Comparison of ENCODE assay signal across 9 cellular contexts in the genomic region with DNA sequence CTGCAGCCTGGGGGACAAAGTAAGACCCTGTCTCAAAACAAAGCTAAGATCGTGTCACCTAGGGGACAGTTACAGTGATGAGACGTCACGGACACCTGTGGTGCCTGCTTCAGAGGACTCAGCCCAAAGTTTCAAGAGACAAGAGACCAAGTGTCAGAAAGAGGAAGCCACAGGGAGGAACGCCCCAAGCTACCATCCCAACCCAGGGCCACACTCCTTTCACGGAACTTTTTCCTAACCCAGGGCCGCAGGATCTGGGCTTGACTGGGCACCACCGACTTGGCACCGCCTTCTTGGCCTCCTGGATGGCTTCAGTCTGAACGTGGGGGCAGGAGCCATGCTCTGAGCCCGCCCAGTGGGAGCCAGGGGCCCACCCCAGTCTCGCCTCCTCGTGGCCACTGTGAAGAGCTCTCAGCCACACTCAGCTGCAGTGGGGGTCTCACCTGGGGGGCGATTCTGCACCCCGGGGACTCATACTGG. TPM values are rescaled to one million over a fixed set of nuclear protein-coding genes. Genes with fewer than 3 reads are reported as not detected.
DNase-seq lines count a peak whose midpoint lies in the region; ATAC-seq and TF ChIP-seq lines count a peak whose summit lies in the region.
"Had no signal": no experiment of that assay in that cellular context is flagged by ENCODE, and none has a peak within 500 bp of the region (broad histone marks: within the 10 kb centered on the region; RNA-seq: fewer than 3 reads in every experiment).

No MANE protein-coding gene starts in this region.

- H3K27me3 Mint-ChIP-seq in CD8-positive, alpha-beta T cell (ENCODE audit: low read depth): no peaks in the 10 kb centered on the region
- H3K27me3 Mint-ChIP-seq in T-helper 17 cell: no peaks in the 10 kb centered on the region

- POLR2A ChIA-PET in CD8-positive, alpha-beta T cell (lab: Charles Lee): interaction anchor here (0.7 to 1.6 kb wide), 7 partner anchors 8 to 69 kb away, joined by 3 to 10 read pairs (median 3); a partner anchor contains a TSS

- H3K27ac Mint-ChIP-seq in CD8-positive, alpha-beta T cell: peak overlapping the region; percentile 91
- H3K27ac Mint-ChIP-seq in T-helper 17 cell: peak overlapping the region; percentile 99
- H3K27ac Mint-ChIP-seq: endodermal cell had no signal

- ATAC-seq in CD8-positive, alpha-beta T cell: peak; percentile 4
- ATAC-seq in T-helper 17 cell (peak; percentile 14), right lobe of liver (peak; percentile 1 to 31 (median 16))

- peaks cover 67% of the 10 kb centered on the region for H3K4me1 ChIP-seq in CD8-positive, alpha-beta T cell (ENCODE audit: insufficient read depth, low read length)
- H3K4me1 ChIP-seq in right lobe of liver (peaks cover 0 to 15% (median 8%) of the 10 kb centered on the region in 4 donors), thyroid gland (peaks cover 9 to 51% of the 10 kb centered on the region in 2 donors)

- H3K9me3 ChIP-seq in CD8-positive, alpha-beta T cell (ENCODE audit: low read length): no peaks in the 10 kb centered on the region
- H3K9me3 ChIP-seq in T-helper 17 cell (ENCODE audit: control insufficient read depth, low read length, poor library complexity, severe bottlenecking): no peaks in the 10 kb centered on the region
- H3K9me3 ChIP-seq in right lobe of liver: no peaks in the 10 kb centered on the region
- no peaks in the 10 kb centered on the region for H3K9me3 ChIP-seq in thyroid gland

- DNase-seq in CD8-positive, alpha-beta T cell: peak in 1 of 7 experiments; percentile 43
- no peak for DNase-seq in T-helper 17 cell
- DNase-seq in right lobe of liver: no peak
- no peak for DNase-seq in amniotic stem cell (lab: John Stamatoyannopoulos, UW)
- no peak for DNase-seq in NCI-H524 (lab: John Stamatoyannopoulos, UW)
- DNase-seq in thyroid gland: no peak
- no peak for DNase-seq in G401 (ENCODE audit: low spot score)
- DNase-seq: endodermal cell had no signal

- intact Hi-C loops in CD8-positive, alpha-beta T cell (cut with DNase I, micrococcal nuclease): loop anchor here in 1 of 2 experiments (10.0 kb wide), 1 partner anchor 813 kb away; a partner anchor contains a TSS
- intact Hi-C loops in right lobe of liver (cut with DNase I) (no loop called here), thyroid gland (cut with DNase I) (no loop called here)

- H3K27me3 ChIP-seq in CD8-positive, alpha-beta T cell (ENCODE audit: insufficient read depth, low read length): no peaks in the 10 kb centered on the region
- H3K27me3 ChIP-seq in right lobe of liver: no peaks in the 10 kb centered on the region
- H3K27me3 ChIP-seq in thyroid gland: no peaks in the 10 kb centered on the region

- WGBS in right lobe of liver (ENCODE audit: insufficient coverage, low coverage, low lambda C conversion rate, missing lambda C conversion rate): 86% methylated on average over 6 of the region's 14 CpGs
- 80 to 82% methylated on average over 3 to 10 of the region's 14 CpGs for WGBS in thyroid gland, 2 donors

- peaks cover 18% of the 10 kb centered on the region for H3K36me3 Mint-ChIP-seq in CD8-positive, alpha-beta T cell
- H3K36me3 Mint-ChIP-seq in T-helper 17 cell (ENCODE audit: low read depth): peaks cover 6% of the 10 kb centered on the region

- CTCF ChIA-PET in CD8-positive, alpha-beta T cell (lab: Charles Lee): interaction anchor here (0.6 to 2.6 kb wide), 14 partner anchors 8 to 159 kb away, joined by 3 to 17 read pairs (median 4); a partner anchor contains a TSS

- peak overlapping the region; percentile 70 for H3K4me3 Mint-ChIP-seq in CD8-positive, alpha-beta T cell
- peak overlapping the region; percentile 79 for H3K4me3 Mint-ChIP-seq in T-helper 17 cell
- H3K4me3 Mint-ChIP-seq: endodermal cell had no signal

- in situ Hi-C loops in G401 (cut with HindIII; ENCODE audit: low sequenced_read_pairs): no loop called here

- TF ChIP-seq CTCF in CD8-positive, alpha-beta T cell (IDR thresholded peaks at IDR 0.05): no peak
- TF ChIP-seq CTCF in right lobe of liver (IDR thresholded peaks at IDR 0.05) (no peak), thyroid gland (IDR thresholded peaks at IDR 0.05) (no peak)

- H3K27ac ChIP-seq in CD8-positive, alpha-beta T cell (ENCODE audit: low read depth, low read length): peak overlapping the region; percentile 51
- H3K27ac ChIP-seq in right lobe of liver: peak overlapping the region; percentile 19 to 61 (median 52)
- peak overlapping the region in 1 of 3 donors; percentile 30 for H3K27ac ChIP-seq in thyroid gland

- TF ChIP-seq POLR2A in GM19193 (IDR thresholded peaks at IDR 0.05; ENCODE audit: extremely low read depth, insufficient read depth, insufficient read length): peak; percentile 46
- no peak for TF ChIP-seq POLR2A in right lobe of liver (IDR thresholded peaks at IDR 0.05)
- no peak for TF ChIP-seq POLR2A in thyroid gland (IDR thresholded peaks at IDR 0.05)

- H3K4me3 ChIP-seq in CD8-positive, alpha-beta T cell (ENCODE audit: low read depth, low read length): peak overlapping the region; percentile 0
- H3K4me3 ChIP-seq in right lobe of liver: no peak overlapping the region
- H3K4me3 ChIP-seq in thyroid gland (replicated peaks in 1 of 3): no peak overlapping the region

- no peaks in the 10 kb centered on the region for H3K36me3 ChIP-seq in CD8-positive, alpha-beta T cell (ENCODE audit: insufficient read depth, low read length)
- H3K36me3 ChIP-seq in right lobe of liver (no peaks in the 10 kb centered on the region), thyroid gland (no peaks in the 10 kb centered on the region)

- no peaks in the 10 kb centered on the region for H3K9me3 Mint-ChIP-seq in CD8-positive, alpha-beta T cell
- H3K9me3 Mint-ChIP-seq: endodermal cell had no signal

- peaks cover 69% of the 10 kb centered on the region for H3K4me1 Mint-ChIP-seq in CD8-positive, alpha-beta T cell (ENCODE audit: low read depth)
- H3K4me1 Mint-ChIP-seq in T-helper 17 cell: peaks cover 61% of the 10 kb centered on the region
- H3K4me1 Mint-ChIP-seq: endodermal cell had no signal

RNA-seq across cellular contexts. Expression of a gene that starts 8.5 kb away (rescaled TPM):
- total RNA-seq in CD8-positive, alpha-beta T cell: 10 to 100 TPM; 76.7 to 80.0 TPM
- total RNA-seq in T-helper 17 cell (100 to 1,000 TPM; 108 to 162 TPM), right lobe of liver (10 to 100 TPM in 4 of 6 experiments, 1 to 10 TPM in 2; 8.3 to 13.8 (median 10.8) TPM), thyroid gland (10 to 100 TPM; 18.5 to 40.4 (median 26.6) TPM)
- total RNA-seq in G401 (2014; rRNA removed; shearing (Covaris generic)): 20.6 and 29.0 TPM in 2 replicates

RNA-seq across cellular contexts. Expression of a gene that starts 9.1 kb away (rescaled TPM):
- total RNA-seq in CD8-positive, alpha-beta T cell: 10 to 100 TPM; 11.9 to 15.3 TPM
- 10 to 100 TPM; 12.3 to 19.8 TPM for total RNA-seq in T-helper 17 cell
- 1 to 10 TPM in 5 of 6 experiments, not detected in 1; 1.2 to 6.9 (median 4.2) TPM for total RNA-seq in right lobe of liver
- 1 to 10 TPM; 1.1 to 4.2 (median 2.9) TPM for total RNA-seq in thyroid gland
- total RNA-seq in G401 (2014; rRNA removed; shearing (Covaris generic)): 0.25 and 4.0 TPM in 2 replicates

RNA-seq across cellular contexts. Expression of a gene that starts 36.6 kb away (rescaled TPM):
- total RNA-seq in CD8-positive, alpha-beta T cell: 100 to 1,000 TPM; 453 to 455 TPM
- total RNA-seq in T-helper 17 cell (100 to 1,000 TPM; 256 to 288 TPM), right lobe of liver (100 to 1,000 TPM in 4 of 6 experiments, 10 to 100 TPM in 2; 80.5 to 218 (median 117) TPM), thyroid gland (100 to 1,000 TPM; 106 to 161 (median 123) TPM)
- total RNA-seq in G401 (2014; rRNA removed; shearing (Covaris generic)): 113 and 118 TPM in 2 replicates
